1 cellular context compared by ENCODE assay signal in genomic region chr5:125190232-125191051, GRCh38.
TF ChIP-seq lines count a peak whose summit lies in the region.

No MANE protein-coding gene starts in this region.

TF ChIP-seq in HEK293, 187 proteins besides CTCF, POLR2A, EP300 and RAD21 (continued from another document and continues in another):
- TF ChIP-seq PATZ1 (tag by site-specific recombination; IDR thresholded peaks at IDR 0.05) (no peak), ZNF280C (tag by site-specific recombination; IDR thresholded peaks at IDR 0.05) (no peak), ZBTB8A (tag by site-specific recombination; IDR thresholded peaks at IDR 0.05) (peak; percentile 30; the same call in 1 of the 2 replicates), HIC1 (tag by site-specific recombination; IDR thresholded peaks at IDR 0.05) (peak; percentile 81), ZBTB1 (tag by site-specific recombination; IDR thresholded peaks at IDR 0.05) (no peak), ZNF701 (tag by site-specific recombination; IDR thresholded peaks at IDR 0.05) (no peak), OSR2 (tag by site-specific recombination; IDR thresholded peaks at IDR 0.05) (peak; percentile 22; the same call in 1 of the 2 replicates), KLF9 (tag by site-specific recombination; IDR thresholded peaks at IDR 0.05; ENCODE audit: low read depth) (no peak), MZF1 (tag by site-specific recombination; IDR thresholded peaks at IDR 0.05; ENCODE audit: borderline replicate concordance) (peak; percentile 60; the same call in 1 of the 2 replicates), ZNF24 (tag by site-specific recombination; IDR thresholded peaks at IDR 0.05) (no peak), ZNF692 (tag by site-specific recombination; IDR thresholded peaks at IDR 0.05) (peak; percentile 58; the same call in 1 of the 2 replicates), ZNF202 (tag by site-specific recombination; IDR thresholded peaks at IDR 0.05; ENCODE audit: borderline replicate concordance) (no peak), ZNF394 (tag by site-specific recombination; IDR thresholded peaks at IDR 0.05; ENCODE audit: borderline replicate concordance) (0 out of 2 replicates have a peak, but pooled peaks have one; percentile 50), ZNF214 (tag by site-specific recombination; IDR thresholded peaks at IDR 0.05; ENCODE audit: borderline replicate concordance) (no peak), ZNF174 (tag by site-specific recombination; IDR thresholded peaks at IDR 0.05) (no peak), ZNF366 (tag by site-specific recombination; conservative IDR thresholded peaks at IDR 0.05) (peak; percentile 81), ZNF623 (tag by site-specific recombination; IDR thresholded peaks at IDR 0.05) (no peak), ZNF223 (tag by site-specific recombination; IDR thresholded peaks at IDR 0.05) (no peak), ZNF302 (tag by site-specific recombination; IDR thresholded peaks at IDR 0.05; ENCODE audit: low read depth) (no peak), ZFP41 (tag by site-specific recombination; IDR thresholded peaks at IDR 0.05; ENCODE audit: borderline replicate concordance) (no peak), MEIS1 (CRISPR knock-in tag; IDR thresholded peaks at IDR 0.05; ENCODE audit: borderline replicate concordance) (no peak), PRDM1 (tag by site-specific recombination; IDR thresholded peaks at IDR 0.05) (peak; percentile 51; the same call in 1 of the 2 replicates), BCL11B (tag by site-specific recombination; IDR thresholded peaks at IDR 0.05; ENCODE audit: low read depth) (no peak), ZBTB6 (tag by site-specific recombination; IDR thresholded peaks at IDR 0.05) (no peak), ZNF404 (tag by site-specific recombination; IDR thresholded peaks at IDR 0.05) (no peak), ZNF175 (tag by site-specific recombination; IDR thresholded peaks at IDR 0.05) (no peak), ZNF362 (tag by site-specific recombination; IDR thresholded peaks at IDR 0.05) (peak; percentile 85), ZNF530 (tag by site-specific recombination; IDR thresholded peaks at IDR 0.05; ENCODE audit: low read depth) (no peak), ZNF18 (tag by site-specific recombination; IDR thresholded peaks at IDR 0.05) (no peak), ZNF354C (tag by site-specific recombination; IDR thresholded peaks at IDR 0.05; ENCODE audit: borderline replicate concordance, low read depth) (no peak), PRDM2 (tag by site-specific recombination; IDR thresholded peaks at IDR 0.05; ENCODE audit: borderline replicate concordance) (no peak), YY1 (tag by site-specific recombination; IDR thresholded peaks at IDR 0.05) (no peak), ZNF501 (tag by site-specific recombination; IDR thresholded peaks at IDR 0.05) (no peak), ZNF114 (tag by site-specific recombination; IDR thresholded peaks at IDR 0.05) (no peak), ZNF704 (tag by site-specific recombination; IDR thresholded peaks at IDR 0.05) (no peak)
